Comparison of ENCODE assay signal across 8 cellular contexts in genomic region chr2:177264539-177265385, GRCh38. TPM values are rescaled to one million over a fixed set of nuclear protein-coding genes. Genes with fewer than 3 reads are reported as not detected.
DNase-seq lines count a peak whose midpoint lies in the region; ATAC-seq and TF ChIP-seq lines count a peak whose summit lies in the region.

Gene NFE2L2, minus strand, starts transcription at chr2:177264727. Its CDS starts 151 bp downstream, at chr2:177264576.

- H3K27ac Mint-ChIP-seq in naive B cell, result peak within 1 kb of the TSS; percentile 99 to 100 (median 100)
- H3K27ac Mint-ChIP-seq in stimulated activated effector memory CD8-positive, alpha-beta T cell treated with anti-CD3 and anti-CD28 coated beads, Interleukin-12 subunit alpha, Interleukin-12 subunit beta, amount 100 ng/mL, for 72 hours, result peak within 1 kb of the TSS; percentile 99

- H3K36me3 ChIP-seq in DOHH2 (ENCODE audit: control insufficient read depth, low read length), result peaks cover 39% of the 10 kb centered on the region
- H3K36me3 ChIP-seq in GM23248 (ENCODE audit: low read depth), result no peaks in the 10 kb centered on the region

- H2AFZ ChIP-seq in GM23248, result peak within 1 kb of the TSS; percentile 86

- H3K9me2 ChIP-seq in DOHH2 (replicated peaks; ENCODE audit: control insufficient read depth, low read length) (no peaks in the 10 kb centered on the region), GM23248 (ENCODE audit: insufficient read depth) (no peaks in the 10 kb centered on the region)

- H3K27me3 Mint-ChIP-seq in naive B cell, result no peaks in the 10 kb centered on the region

- H3K36me3 Mint-ChIP-seq in naive B cell, result no peaks in the 10 kb centered on the region
- H3K36me3 Mint-ChIP-seq in stimulated activated effector memory CD8-positive, alpha-beta T cell treated with anti-CD3 and anti-CD28 coated beads, Interleukin-12 subunit alpha, Interleukin-12 subunit beta, amount 100 ng/mL, for 72 hours, result peaks cover 50% of the 10 kb centered on the region

- ATAC-seq in naive B cell (ENCODE audit: low read depth in 2 of 2), result peak; percentile 61 to 63
- ATAC-seq in stimulated activated effector memory CD8-positive, alpha-beta T cell treated with anti-CD3 and anti-CD28 coated beads, Interleukin-12 subunit alpha, Interleukin-12 subunit beta, amount 100 ng/mL, for 72 hours, result peak; percentile 82

- no peaks in the 10 kb centered on the region for H3K9me3 Mint-ChIP-seq in naive B cell
- H3K9me3 Mint-ChIP-seq in stimulated activated effector memory CD8-positive, alpha-beta T cell treated with anti-CD3 and anti-CD28 coated beads, Interleukin-12 subunit alpha, Interleukin-12 subunit beta, amount 100 ng/mL, for 72 hours, result no peaks in the 10 kb centered on the region

- H3K4me1 ChIP-seq in DOHH2 (ENCODE audit: control insufficient read depth, low read length) (peaks cover 32% of the 10 kb centered on the region), GM23248 (ENCODE audit: insufficient read depth) (peaks cover 37% of the 10 kb centered on the region)

- H4K20me1 ChIP-seq in DOHH2 (ENCODE audit: control insufficient read depth, insufficient read depth, low read depth, low read length), result peaks cover 20% of the 10 kb centered on the region
- H4K20me1 ChIP-seq in GM23248 (ENCODE audit: insufficient read depth), result no peaks in the 10 kb centered on the region; the same call in 1 of the 2 replicates

- peak within 1 kb of the TSS; percentile 88 to 99 (median 98) for H3K4me3 Mint-ChIP-seq in naive B cell
- peak within 1 kb of the TSS; percentile 90 for H3K4me3 Mint-ChIP-seq in stimulated activated effector memory CD8-positive, alpha-beta T cell treated with anti-CD3 and anti-CD28 coated beads, Interleukin-12 subunit alpha, Interleukin-12 subunit beta, amount 100 ng/mL, for 72 hours

- H3K4me2 ChIP-seq in DOHH2 (ENCODE audit: low read length) (peak within 1 kb of the TSS; percentile 86), GM23248 (ENCODE audit: unreplicated experiment) (peak within 1 kb of the TSS; percentile 88)

- in situ Hi-C loops in GM23248 (cut with MboI), result no loop called here

- no peaks in the 10 kb centered on the region for H3K27me3 ChIP-seq in DOHH2 (ENCODE audit: control insufficient read depth, low read length)
- H3K27me3 ChIP-seq in GM23248 (replicated peaks; ENCODE audit: insufficient read depth), result no peaks in the 10 kb centered on the region

- WGBS in GM23248 (ENCODE audit: low coverage in 1 of 2, low lambda C conversion rate in 2 of 2, missing lambda C conversion rate in 2 of 2), 2 experiments, result 1% methylated on average over 40 to 78 of the region's 80 CpGs

- peak within 1 kb of the TSS; percentile 97 for H3K9ac ChIP-seq in GM23248

- peak within 1 kb of the TSS; percentile 86 for H3K27ac ChIP-seq in DOHH2 (ENCODE audit: low read depth, low read length)
- H3K27ac ChIP-seq in GM23248, result peak within 1 kb of the TSS; percentile 99
- peak within 1 kb of the TSS; percentile 100 for H3K27ac ChIP-seq in RWPE1

- peaks cover 47% of the 10 kb centered on the region for H3K79me2 ChIP-seq in DOHH2 (ENCODE audit: control insufficient read depth, low read length)
- peaks cover 36% of the 10 kb centered on the region for H3K79me2 ChIP-seq in GM23248 (ENCODE audit: insufficient read depth)

- DNase-seq in GM23248, result peak; percentile 96
- peak; percentile 93 for DNase-seq in Kasumi-1 (lab: John Stamatoyannopoulos, UW)
- DNase-seq in RWPE1 (ENCODE audit: low spot score), result peak; percentile 94
- DNase-seq in activated T-helper 1 cell treated with anti-CD3 and anti-CD28 coated beads, Interleukin-2, amount 50 U/mL, for 16 hours (ENCODE audit: low read depth in 1 of 2, low spot score in 1 of 2), result peak; percentile 81 to 95
- peak; percentile 91 for DNase-seq in fibroblast of gingiva (ENCODE audit: low read depth)
- peak; percentile 99 for DNase-seq in naive B cell
- DNase-seq in stimulated activated effector memory CD8-positive, alpha-beta T cell treated with anti-CD3 and anti-CD28 coated beads, Interleukin-12 subunit alpha, Interleukin-12 subunit beta, amount 100 ng/mL, for 72 hours (ENCODE audit: low spot score in 2 of 2), result peak; percentile 94 to 97

- CTCF ChIA-PET in RWPE1 (lab: Yijun Ruan, JAX), result interaction anchor here (0.6 to 3.1 kb wide), 8 partner anchors 66 to 1069 kb away, joined by 3 to 16 read pairs (median 4); no protein-coding TSS in a partner anchor

- TF ChIP-seq CTCF in DOHH2 (IDR thresholded peaks at IDR 0.05; ENCODE audit: low read depth, low read length, poor library complexity, severe bottlenecking) (no peak), RWPE1 (conservative IDR thresholded peaks at IDR 0.05; ENCODE audit: low read depth) (no peak)

- no peaks in the 10 kb centered on the region for H3K9me3 ChIP-seq in DOHH2 (ENCODE audit: control insufficient read depth, insufficient read depth, low read length)
- H3K9me3 ChIP-seq in GM23248 (ENCODE audit: low read depth), result no peaks in the 10 kb centered on the region

- H3K4me1 Mint-ChIP-seq in naive B cell, result peaks cover 28 to 47% (median 42%) of the 10 kb centered on the region in 3 donors
- H3K4me1 Mint-ChIP-seq in stimulated activated effector memory CD8-positive, alpha-beta T cell treated with anti-CD3 and anti-CD28 coated beads, Interleukin-12 subunit alpha, Interleukin-12 subunit beta, amount 100 ng/mL, for 72 hours, result peaks cover 42% of the 10 kb centered on the region

- H3F3A ChIP-seq in DOHH2 (ENCODE audit: control insufficient read depth, insufficient read depth) (no peaks in the 10 kb centered on the region), GM23248 (ENCODE audit: insufficient read depth) (peaks cover 41% of the 10 kb centered on the region)

- POLR2A ChIA-PET in RWPE1 (lab: Yijun Ruan, JAX; ENCODE audit: low non-redundant PET), result interaction anchor here (0.6 to 1.2 kb wide), 4 partner anchors 49 to 459 kb away, joined by 3 to 5 read pairs (median 4); no protein-coding TSS in a partner anchor

- H3K4me3 ChIP-seq in DOHH2 (ENCODE audit: low read length) (peak within 1 kb of the TSS; percentile 88), GM23248 (peak within 1 kb of the TSS; percentile 94)

RNA-seq across cellular contexts. Expression of gene NFE2L2, which starts in this region (rescaled TPM):
- total RNA-seq in GM23248 (2014; rRNA removed; shearing (Covaris generic)), result 62.0 and 77.4 TPM in 2 replicates
- polyA plus RNA-seq in GM23248 (2016; fragmentation: Nextera tagmentation; extraction: Ambion mirVana) (116 and 123 TPM in 2 replicates), naive B cell (ENCODE audit: low read depth in 6 of 6) (10 to 100 TPM; 45.9 to 60.4 (median 54.7) TPM)

Comparison
In these comparisons a context has a peak if more than half of its experiments do, and no peak if none do; other contexts are left out.
1. Peak in every context shown above with its lines: DNase-seq, ATAC-seq, H3K4me3 ChIP-seq and H3K27ac ChIP-seq.